In genomic region chr19:51131780-51132680, GRCh38 we compare ENCODE assay signal across 8 cellular contexts. TPM values are rescaled to one million over a fixed set of nuclear protein-coding genes. Genes with fewer than 3 reads are reported as not detected.
A peak's percentile ranks its signal among the peaks of the same experiment; 100 is the strongest.
DNase-seq lines count a peak whose midpoint lies in the region; ATAC-seq and TF ChIP-seq lines count a peak whose summit lies in the region.

No MANE protein-coding gene starts in this region.

- H3K4me1 Mint-ChIP-seq in CD14-positive monocyte = peaks cover 86% of the 10 kb centered on the region

- peaks cover 0 to 2% (median 0%) of the 10 kb centered on the region in 7 donors for H3K9me3 Mint-ChIP-seq in CD14-positive monocyte

- peak; percentile 72 for ATAC-seq in IMR-90 (ENCODE audit: low read depth)
- ATAC-seq in HG02763 (IDR thresholded peaks at IDR 0.05; ENCODE audit: unreplicated experiment) = no peak
- no peak for ATAC-seq in GM21723 (IDR thresholded peaks at IDR 0.05; ENCODE audit: unreplicated experiment)

- no peak overlapping the region; the same call in 1 of the 2 replicates for H3K4me2 ChIP-seq in IMR-90 (ENCODE audit: low read depth, low read length)

- H3K18ac ChIP-seq in IMR-90 (ENCODE audit: low read depth, low read length) = no peak overlapping the region

- CTCF ChIA-PET in IMR-90 (lab: Yijun Ruan, JAX) = no interaction called here

- no peak overlapping the region for H3K14ac ChIP-seq in IMR-90 (replicated peaks; ENCODE audit: low read depth, low read length)

- H2BK5ac ChIP-seq in IMR-90 (ENCODE audit: low read depth, low read length, poor library complexity, severe bottlenecking) = no peak overlapping the region

- no peak overlapping the region for H4K5ac ChIP-seq in IMR-90 (ENCODE audit: low read depth, low read length)

- H4K8ac ChIP-seq in IMR-90 (ENCODE audit: low read depth in 2 of 2, low read length in 2 of 2) = no peak overlapping the region

- no peaks in the 10 kb centered on the region for H3K79me1 ChIP-seq in IMR-90 (ENCODE audit: low read depth in 1 of 2, low read length in 2 of 2)

- no peaks in the 10 kb centered on the region; the same call in 1 of the 2 replicates for H3K27me3 ChIP-seq in IMR-90 (ENCODE audit: control insufficient read depth, insufficient read depth, low read length)
- H3K27me3 ChIP-seq in adipocyte (replicated peaks; ENCODE audit: control insufficient read depth, insufficient read depth, low read length) = no peaks in the 10 kb centered on the region
- no peaks in the 10 kb centered on the region for H3K27me3 ChIP-seq in liver (ENCODE audit: control insufficient read depth in 4 of 4, insufficient read depth in 4 of 4, low read length in 3 of 4)

- H3K36me3 ChIP-seq in IMR-90 (ENCODE audit: control insufficient read depth, insufficient read depth, low read length) (no peaks in the 10 kb centered on the region), adipocyte (ENCODE audit: control insufficient read depth, insufficient read depth, low read length, severe bottlenecking) (no peaks in the 10 kb centered on the region), liver (ENCODE audit: control insufficient read depth in 4 of 4, insufficient read depth in 3 of 4, low read depth in 1 of 4, low read length in 3 of 4) (peaks cover 0 to 4% (median 0%) of the 10 kb centered on the region in 4 donors)

- H3K4ac ChIP-seq in IMR-90 (ENCODE audit: low read depth, low read length) = no peak overlapping the region

- POLR2A ChIA-PET in IMR-90 (lab: Charles Lee; ENCODE audit: unreplicated experiment) = no interaction called here

- H2AFZ ChIP-seq in IMR-90 (replicated peaks; ENCODE audit: low read length, poor library complexity) = peak overlapping the region; percentile 71

- H2BK15ac ChIP-seq in IMR-90 (ENCODE audit: low read depth, low read length) = no peak overlapping the region

- H2AK9ac ChIP-seq in IMR-90 (replicated peaks; ENCODE audit: low read depth, low read length, poor library complexity) = no peak overlapping the region

- dilution Hi-C loops in IMR-90 (cut with HindIII; ENCODE audit: low sequenced_read_pairs, unreplicated experiment) = no loop called here

- 0 out of 2 replicates have a peak, but pooled peaks cover 2% of the 10 kb centered on the region for H3K4me1 ChIP-seq in IMR-90 (ENCODE audit: control insufficient read depth, insufficient read depth, low read length)
- peaks cover 11% of the 10 kb centered on the region for H3K4me1 ChIP-seq in adipocyte (ENCODE audit: control insufficient read depth, insufficient read depth, low read length)
- peaks cover 0 to 15% (median 9%) of the 10 kb centered on the region in 4 donors for H3K4me1 ChIP-seq in liver (ENCODE audit: control insufficient read depth in 4 of 4, insufficient read depth in 4 of 4, low read length in 3 of 4)

- in situ Hi-C loops in IMR-90 (cut with MboI; ENCODE audit: low sequenced_read_pairs) = no loop called here

- H3K4me3 ChIP-seq in IMR-90 (ENCODE audit: insufficient read depth, low read depth, low read length) (no peak overlapping the region), adipocyte (ENCODE audit: low read length) (peak overlapping the region; percentile 25), liver (ENCODE audit: low read depth in 1 of 3, low read length in 3 of 3) (no peak overlapping the region)

- peaks cover 0 to 1% (median 0%) of the 10 kb centered on the region in 3 donors for H3K27me3 Mint-ChIP-seq in CD14-positive monocyte (ENCODE audit: low read depth in 3 of 3)

- H3K27ac ChIP-seq in IMR-90 (ENCODE audit: insufficient read depth, low read length) (no peak overlapping the region), liver (ENCODE audit: low read depth in 1 of 2, low read length in 2 of 2) (peak overlapping the region; percentile 73 to 78)

- peaks cover 53 to 66% of the 10 kb centered on the region in 2 donors for H3K36me3 Mint-ChIP-seq in CD14-positive monocyte

- TF ChIP-seq POLR2A in IMR-90 (IDR thresholded peaks at IDR 0.05; ENCODE audit: low read depth, low read length) = no peak

- BruUV-seq in IMR-90 (replicated peaks; lab: Mats Ljungman, UMichigan) = no TSS peak

- intact Hi-C loops in CD14-positive monocyte (cut with micrococcal nuclease) = no loop called here
- intact Hi-C loops in IMR-90 (cut with micrococcal nuclease) = no loop called here

- H3K9ac ChIP-seq in IMR-90 (ENCODE audit: low read depth, low read length) (no peak overlapping the region), adipocyte (ENCODE audit: low read length) (peak overlapping the region; percentile 30), liver (ENCODE audit: low read depth in 1 of 2, low read length in 2 of 2) (no peak overlapping the region)

- no peak overlapping the region for H2BK20ac ChIP-seq in IMR-90 (ENCODE audit: low read depth, low read length)

- TF ChIP-seq CTCF in CD14-positive monocyte (IDR thresholded peaks at IDR 0.05) (peak; percentile 34), IMR-90 (conservative IDR thresholded peaks at IDR 0.05; ENCODE audit: low read depth, low read length) (no peak), liver (IDR thresholded peaks at IDR 0.05; ENCODE audit: low read depth, low read length, missing input control) (no peak)

- 21% methylated on average over 10 of the region's 24 CpGs; no CpG with 5 or more reads in 1 of the 2 experiments for WGBS in IMR-90 (ENCODE audit: extremely low coverage in 2 of 2, insufficient read length in 1 of 2), 2 experiments
- WGBS in liver = 50% methylated on average over 24 of the region's 24 CpGs

- peak overlapping the region; percentile 73 to 87 for H3K4me3 Mint-ChIP-seq in CD14-positive monocyte

- peaks cover 4% of the 10 kb centered on the region; the same call in 1 of the 2 replicates for H3K9me1 ChIP-seq in IMR-90 (ENCODE audit: insufficient read depth, low read length)

- H4K20me1 ChIP-seq in IMR-90 (ENCODE audit: insufficient read depth, low read length) = no peaks in the 10 kb centered on the region

- TF ChIP-seq RAD21 in IMR-90 (IDR thresholded peaks at IDR 0.05; ENCODE audit: low read length) (no peak), liver (IDR thresholded peaks at IDR 0.05) (peak; percentile 30 to 58)

- no peak overlapping the region for H3K56ac ChIP-seq in IMR-90 (ENCODE audit: extremely low read depth, insufficient read depth, low read length)

- no peaks in the 10 kb centered on the region for H3K9me3 ChIP-seq in IMR-90 (ENCODE audit: control insufficient read depth, insufficient read depth, low read length)
- H3K9me3 ChIP-seq in adipocyte (ENCODE audit: control insufficient read depth, low read length) = no peaks in the 10 kb centered on the region
- peaks cover 0 to 6% (median under 1%) of the 10 kb centered on the region in 4 donors for H3K9me3 ChIP-seq in liver (ENCODE audit: control insufficient read depth in 4 of 4, low read length in 3 of 4)

- no peak overlapping the region for H4K91ac ChIP-seq in IMR-90 (ENCODE audit: insufficient read depth, low read depth, low read length)

- DNase-seq in CD14-positive monocyte (ENCODE audit: low spot score) = peak; percentile 76
- peak; percentile 38 for DNase-seq in IMR-90
- DNase-seq in adipocyte (ENCODE audit: low read depth) = no peak
- DNase-seq in GOT3 (lab: John Stamatoyannopoulos, UW) = no peak
- DNase-seq in SIG-M5 treated with dmso at 0.1 percent for 504 hours (lab: John Stamatoyannopoulos, UW; ENCODE audit: unreplicated experiment) = no peak

- no peak overlapping the region for H2BK120ac ChIP-seq in IMR-90 (ENCODE audit: low read depth, low read length)

- no peak overlapping the region for H2AK5ac ChIP-seq in IMR-90 (ENCODE audit: low read depth, low read length)

- peak overlapping the region; percentile 95 to 99 (median 96) for H3K27ac Mint-ChIP-seq in CD14-positive monocyte

- H3K23ac ChIP-seq in IMR-90 (ENCODE audit: low read depth, low read length) = no peak overlapping the region; the same call in 1 of the 2 replicates

TF ChIP-seq in IMR-90, 13 proteins besides CTCF, POLR2A, EP300 and RAD21 (continues in another document):
- no peak for TF ChIP-seq SMC3 (IDR thresholded peaks at IDR 0.05; ENCODE audit: low read depth, low read length)

TF ChIP-seq in liver, 16 proteins besides CTCF, POLR2A, EP300 and RAD21 (continues in another document):
- TF ChIP-seq MAX (IDR thresholded peaks at IDR 0.05) (peak; percentile 27), NR2F2 (IDR thresholded peaks at IDR 0.05) (peak; percentile 98), GABPA (IDR thresholded peaks at IDR 0.05 in 1 of 2, conservative IDR thresholded peaks at IDR 0.05 in 1 of 2) (no peak), FOXA2 (IDR thresholded peaks at IDR 0.05) (no peak), RXRA (IDR thresholded peaks at IDR 0.05) (peak; percentile 73 to 82), YY1 (IDR thresholded peaks at IDR 0.05) (peak; percentile 46), FOXA1 (IDR thresholded peaks at IDR 0.05) (no peak), SP1 (IDR thresholded peaks at IDR 0.05) (peak; percentile 86)

RNA-seq across cellular contexts. Expression of gene SIGLEC9, which starts 7.3 kb away (rescaled TPM):
- 100 to 1,000 TPM in 1 of 2 donors, 10 to 100 TPM in 1; 87.5 to 133 TPM for polyA plus RNA-seq in CD14-positive monocyte
- total RNA-seq in IMR-90 (2012; rRNA removed) = not detected in 2 replicates
- polyA plus RNA-seq in IMR-90 (2012; rRNA removed) = 0.03 TPM in 1 of 2 replicates, not detected in the other
- polyA plus RNA-seq in IMR-90 (2012; cell fraction: cytosol; rRNA removed) = not detected in 2 replicates
- not detected in 2 replicates for polyA plus RNA-seq in IMR-90 (2012; cell fraction: nucleus; rRNA removed; ENCODE audit: low replicate concordance)
- 1 to 10 TPM; 4.8 to 5.4 TPM for total RNA-seq in liver
- 1 to 10 TPM; 3.0 to 4.1 TPM for polyA plus RNA-seq in liver

RNA-seq across cellular contexts. Expression of gene SIGLEC7, which starts 10.1 kb away (rescaled TPM):
- polyA plus RNA-seq in CD14-positive monocyte = 10 to 100 TPM; 71.8 to 93.3 TPM
- total RNA-seq in IMR-90 (2012; rRNA removed) = not detected in 2 replicates
- not detected in 2 replicates for polyA plus RNA-seq in IMR-90 (2012; rRNA removed)
- polyA plus RNA-seq in IMR-90 (2012; cell fraction: cytosol; rRNA removed) = not detected in 2 replicates
- not detected in 2 replicates for polyA plus RNA-seq in IMR-90 (2012; cell fraction: nucleus; rRNA removed; ENCODE audit: low replicate concordance)
- total RNA-seq in liver = 1 to 10 TPM; 3.2 to 4.7 TPM
- 1 to 10 TPM; 2.7 to 4.8 TPM for polyA plus RNA-seq in liver

RNA-seq across cellular contexts. Expression of gene CTU1, which starts 23.8 kb away (rescaled TPM):
- polyA plus RNA-seq in CD14-positive monocyte (1 to 10 TPM in 1 of 2 donors, under 1 TPM in 1; 0.75 to 3.0 TPM), IMR-90 (2012; rRNA removed) (3.3 and 6.4 TPM in 2 replicates), liver (1 to 10 TPM in 1 of 2 donors, under 1 TPM in 1; 0.19 to 1.6 TPM)
- total RNA-seq in IMR-90 (2012; rRNA removed) (2.0 and 2.2 TPM in 2 replicates), liver (1 to 10 TPM; 3.4 to 3.7 TPM)
- polyA plus RNA-seq in IMR-90 (2012; cell fraction: cytosol; rRNA removed) = 2.3 and 7.5 TPM in 2 replicates
- polyA plus RNA-seq in IMR-90 (2012; cell fraction: nucleus; rRNA removed; ENCODE audit: low replicate concordance) = 4.6 and 12.3 TPM in 2 replicates

RNA-seq across cellular contexts. Expression of gene KLK14, which starts 49.3 kb away (rescaled TPM):
- polyA plus RNA-seq in CD14-positive monocyte = not detected
- not detected in 2 replicates for total RNA-seq in IMR-90 (2012; rRNA removed)
- not detected in 2 replicates for polyA plus RNA-seq in IMR-90 (2012; rRNA removed)
- not detected in 2 replicates for polyA plus RNA-seq in IMR-90 (2012; cell fraction: cytosol; rRNA removed)
- 0.28 and 0.66 TPM in 2 replicates for polyA plus RNA-seq in IMR-90 (2012; cell fraction: nucleus; rRNA removed; ENCODE audit: low replicate concordance)
- not detected for total RNA-seq in liver
- polyA plus RNA-seq in liver = under 1 TPM in 1 of 2 donors, not detected in 1; 0.06 TPM

Comparison
In these comparisons a context has a peak if more than half of its experiments do, and no peak if none do; other contexts are left out.
1. DNase-seq: peak in CD14-positive monocyte (single experiment) and IMR-90 (single experiment); none in adipocyte (single experiment), GOT3 (single experiment) and SIG-M5 treated with dmso at 0.1 percent for 504 hours (single experiment).
2. RNA of gene SIGLEC9, which starts 7.3 kb away (polyA plus RNA-seq): 87.5 to 133 TPM in CD14-positive monocyte; 3.0 to 4.1 TPM in liver and 0.03 TPM in IMR-90; every median in the first group is over 10 times any median in the second.
3. RNA of gene SIGLEC7, which starts 10.1 kb away (polyA plus RNA-seq): 71.8 to 93.3 TPM in CD14-positive monocyte; 2.7 to 4.8 TPM in liver and not detected in IMR-90; every median in the first group is over 10 times any median in the second.